In genomic region chr6:28543671-28544131, GRCh38 we compare ENCODE assay signal across 8 cellular contexts. TPM values are rescaled to one million over a fixed set of nuclear protein-coding genes. Genes with fewer than 3 reads are reported as not detected.
DNase-seq lines count a peak whose midpoint lies in the region; ATAC-seq and TF ChIP-seq lines count a peak whose summit lies in the region.

No MANE protein-coding gene starts in this region.

- H3K36me3 ChIP-seq in A673 (ENCODE audit: insufficient read depth, low read length, poor library complexity, severe bottlenecking): no peaks in the 10 kb centered on the region
- H3K36me3 ChIP-seq in iPS DF 6.9 (ENCODE audit: control insufficient read depth, insufficient read depth, low read length): no peaks in the 10 kb centered on the region
- no peaks in the 10 kb centered on the region for H3K36me3 ChIP-seq in tibial nerve

- ATAC-seq in HG02642 (IDR thresholded peaks at IDR 0.05; ENCODE audit: poor library complexity, unreplicated experiment) (peak; percentile 46), GM21529 (IDR thresholded peaks at IDR 0.05; ENCODE audit: unreplicated experiment) (no peak), HG02678 (IDR thresholded peaks at IDR 0.05; ENCODE audit: unreplicated experiment) (no peak)
- peak; percentile 51 for ATAC-seq in activated CD8-positive, alpha-beta T cell treated with anti-CD3 and anti-CD28 coated beads for 36 hours

- H3K4me3 Mint-ChIP-seq in activated CD8-positive, alpha-beta T cell treated with anti-CD3 and anti-CD28 coated beads for 36 hours: peak overlapping the region; percentile 77

- TF ChIP-seq CTCF in A673 (conservative IDR thresholded peaks at IDR 0.05; ENCODE audit: low read depth, low read length): no peak
- TF ChIP-seq CTCF in activated CD8-positive, alpha-beta T cell treated with anti-CD3 and anti-CD28 coated beads for 36 hours (IDR thresholded peaks at IDR 0.05): no peak
- no peak for TF ChIP-seq CTCF in tibial nerve (IDR thresholded peaks at IDR 0.05)
- TF ChIP-seq CTCF in RWPE1 (conservative IDR thresholded peaks at IDR 0.05; ENCODE audit: low read depth): no peak

- H3K9me3 Mint-ChIP-seq in activated CD8-positive, alpha-beta T cell treated with anti-CD3 and anti-CD28 coated beads for 36 hours: peaks cover 10% of the 10 kb centered on the region

- H3K4me3 ChIP-seq in A673 (ENCODE audit: low read depth, low read length, poor library complexity, severe bottlenecking): peak overlapping the region; percentile 39
- peak overlapping the region; percentile 71; the same call in 1 of the 2 replicates for H3K4me3 ChIP-seq in iPS DF 6.9 (ENCODE audit: low read length)
- H3K4me3 ChIP-seq in tibial nerve: peak overlapping the region; percentile 0 to 40 (median 8)

- no peaks in the 10 kb centered on the region for H3K36me3 Mint-ChIP-seq in activated CD8-positive, alpha-beta T cell treated with anti-CD3 and anti-CD28 coated beads for 36 hours (ENCODE audit: low read depth)

- peaks cover 55% of the 10 kb centered on the region for H3K27me3 Mint-ChIP-seq in activated CD8-positive, alpha-beta T cell treated with anti-CD3 and anti-CD28 coated beads for 36 hours

- DNase-seq in A673 (ENCODE audit: low spot score): no peak
- peak; percentile 28 for DNase-seq in activated CD8-positive, alpha-beta T cell treated with anti-CD3 and anti-CD28 coated beads for 36 hours
- no peak for DNase-seq in iPS DF 6.9 (ENCODE audit: low read depth, low spot score)
- DNase-seq in tibial nerve (ENCODE audit: low spot score in 2 of 2): no peak
- DNase-seq in RWPE1 (ENCODE audit: low spot score): no peak

- H3K4me1 Mint-ChIP-seq in activated CD8-positive, alpha-beta T cell treated with anti-CD3 and anti-CD28 coated beads for 36 hours (ENCODE audit: low read depth): peaks cover 23% of the 10 kb centered on the region

- TF ChIP-seq POLR2A in tibial nerve (IDR thresholded peaks at IDR 0.05): no peak

- BruUV-seq in A673 (replicated peaks; lab: Mats Ljungman, UMichigan): no TSS peak

- TF ChIP-seq EP300 in tibial nerve (IDR thresholded peaks at IDR 0.05): no peak

- H3K4me1 ChIP-seq in A673 (ENCODE audit: insufficient read depth, low read length, poor library complexity, severe bottlenecking) (peaks cover 3% of the 10 kb centered on the region), iPS DF 6.9 (ENCODE audit: control insufficient read depth, insufficient read depth, low read length) (no peaks in the 10 kb centered on the region), tibial nerve (peaks cover 0 to 19% (median 0%) of the 10 kb centered on the region in 4 donors)

- POLR2A ChIA-PET in A673 (lab: Charles Lee; ENCODE audit: low non-redundant PET) (no interaction called here), RWPE1 (lab: Yijun Ruan, JAX; ENCODE audit: low non-redundant PET) (no interaction called here)
- POLR2A ChIA-PET in activated CD8-positive, alpha-beta T cell treated with anti-CD3 and anti-CD28 coated beads for 36 hours (lab: Charles Lee): interaction anchor here (1.0 kb wide), 1 partner anchor 39 kb away, joined by 3 read pairs; no protein-coding TSS in a partner anchor

- no CpG with 5 or more reads among the region's 22 CpGs for WGBS in iPS DF 6.9 (ENCODE audit: insufficient coverage, insufficient read length)
- 8% methylated on average over 22 of the region's 22 CpGs for WGBS in tibial nerve, 2 donors

- H3K27ac ChIP-seq in A673 (ENCODE audit: low read depth, low read length, poor library complexity, severe bottlenecking) (no peak overlapping the region), iPS DF 6.9 (ENCODE audit: low read length) (no peak overlapping the region), tibial nerve (no peak overlapping the region), RWPE1 (no peak overlapping the region)

- CTCF ChIA-PET in A673 (lab: Charles Lee) (no interaction called here), RWPE1 (lab: Yijun Ruan, JAX) (interaction anchor here (1.0 kb wide), 2 partner anchors 8 to 294 kb away, joined by 4 to 6 read pairs; no protein-coding TSS in a partner anchor)
- CTCF ChIA-PET in activated CD8-positive, alpha-beta T cell treated with anti-CD3 and anti-CD28 coated beads for 36 hours (lab: Charles Lee): interaction anchor here (1.5 to 1.6 kb wide), 3 partner anchors 45 to 188 kb away, joined by 3 to 4 read pairs (median 3); no protein-coding TSS in a partner anchor

- H3K27me3 ChIP-seq in A673 (replicated peaks; ENCODE audit: insufficient read depth, low read depth, low read length, poor library complexity): peaks cover 2% of the 10 kb centered on the region
- H3K27me3 ChIP-seq in iPS DF 6.9 (ENCODE audit: control insufficient read depth, insufficient read depth, low read length): no peaks in the 10 kb centered on the region
- H3K27me3 ChIP-seq in tibial nerve: no peaks in the 10 kb centered on the region

- H3K9me3 ChIP-seq in A673 (ENCODE audit: low read depth, low read length, poor library complexity, severe bottlenecking) (no peaks in the 10 kb centered on the region), iPS DF 6.9 (ENCODE audit: control insufficient read depth, insufficient read depth, low read length) (no peaks in the 10 kb centered on the region), tibial nerve (peaks cover 0 to 11% (median 0%) of the 10 kb centered on the region in 4 donors)

- H3K27ac Mint-ChIP-seq in activated CD8-positive, alpha-beta T cell treated with anti-CD3 and anti-CD28 coated beads for 36 hours: peak overlapping the region; percentile 20

- intact Hi-C loops in A673 (cut with micrococcal nuclease; ENCODE audit: unreplicated experiment): loop anchor here (5.0 kb wide), 2 partner anchors 44 to 139 kb away; a partner anchor contains a TSS
- intact Hi-C loops in activated CD8-positive, alpha-beta T cell treated with anti-CD3 and anti-CD28 coated beads for 36 hours (cut with micrococcal nuclease): no loop called here

RNA-seq across cellular contexts. Expression of gene GPX5, which starts 18.0 kb away (rescaled TPM):
- total RNA-seq in A673 (2021) (not detected in 2 replicates), tibial nerve (not detected)
- not detected for total RNA-seq in activated CD8-positive, alpha-beta T cell treated with anti-CD3 and anti-CD28 coated beads for 36 hours

RNA-seq across cellular contexts. Expression of gene GPX6, which starts 28.1 kb away (rescaled TPM):
- total RNA-seq in A673 (2021) (not detected in 2 replicates), tibial nerve (not detected)
- not detected for total RNA-seq in activated CD8-positive, alpha-beta T cell treated with anti-CD3 and anti-CD28 coated beads for 36 hours

Comparison
In these comparisons a context has a peak if more than half of its experiments do, and no peak if none do; other contexts are left out.
1. H3K4me3 ChIP-seq: peak in every context shown above with its lines; median percentile 71 in iPS DF 6.9; 39 in A673; 8 in tibial nerve.
2. ATAC-seq: peak in HG02642 (single experiment) and activated CD8-positive, alpha-beta T cell treated with anti-CD3 and anti-CD28 coated beads for 36 hours (single experiment); none in GM21529 (single experiment) and HG02678 (single experiment).